27 cellular contexts compared by ENCODE assay signal in the genomic region with DNA sequence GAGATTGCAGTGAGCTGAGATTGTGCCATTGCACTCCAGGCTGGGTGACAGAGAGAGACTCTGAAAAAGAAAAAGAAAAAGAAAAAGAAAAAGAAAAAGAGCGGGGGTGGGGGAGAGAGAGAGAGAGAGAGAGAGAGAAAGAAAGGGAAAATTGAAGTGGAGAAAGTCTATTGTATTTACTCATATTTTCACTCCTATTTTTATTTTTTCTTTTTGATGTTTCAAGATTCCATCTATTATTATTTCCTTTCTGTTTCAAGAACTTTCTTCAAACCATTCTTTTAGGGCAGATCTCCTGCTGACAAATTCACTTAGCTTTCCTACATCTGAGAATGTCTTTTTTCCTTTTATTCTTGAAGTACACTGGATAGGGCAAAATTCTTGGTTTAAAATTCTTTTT.
"Had no signal": no experiment of that assay in that cellular context is flagged by ENCODE, and none has a peak within 500 bp of the region (broad histone marks: within the 10 kb centered on the region; RNA-seq: fewer than 3 reads in every experiment).

No MANE protein-coding gene starts in this region.

- H3K4me1 Mint-ChIP-seq: endodermal cell had no signal

- H3K4me1 ChIP-seq: colonic mucosa, esophagus squamous epithelium, foreskin keratinocyte, gastrocnemius medialis had no signal

- H3K27me3 Mint-ChIP-seq: dendritic cell treated with granulocyte-macrophage colony-stimulating factor and Interleukin-4, amounts not matched to agents 40 ng/mL and 50 ng/mL, for 4 days; effector memory CD8-positive, alpha-beta T cell had no signal

- H3K9me3 Mint-ChIP-seq: effector memory CD8-positive, alpha-beta T cell had no signal

- H3K4me3 ChIP-seq: colonic mucosa, coronary artery, dorsolateral prefrontal cortex, esophagus muscularis mucosa, esophagus squamous epithelium, gastrocnemius medialis, gastroesophageal sphincter, heart left ventricle, heart right ventricle had no signal

- H3K36me3 ChIP-seq: colonic mucosa, esophagus squamous epithelium, gastroesophageal sphincter had no signal

- H3K27ac Mint-ChIP-seq: dendritic cell treated with granulocyte-macrophage colony-stimulating factor and Interleukin-4, amounts not matched to agents 40 ng/mL and 50 ng/mL, for 4 days; endodermal cell had no signal

- DNase-seq: colonic mucosa; cortex of kidney; dermis blood vessel endothelial cell; dorsolateral prefrontal cortex; effector CD4-positive, alpha-beta T cell; effector CD8-positive, alpha-beta T cell; effector memory CD4-positive, alpha-beta T cell; effector memory CD8-positive, alpha-beta T cell; endodermal cell; erythroblast; esophagus squamous epithelium; foreskin fibroblast; foreskin keratinocyte; foreskin melanocyte; gastrocnemius medialis; glutamatergic neuron; head of caudate nucleus; heart left ventricle; heart right ventricle had no signal

- FAIRE-seq: endometrium, endothelial cell of umbilical vein had no signal

- H3K9me3 ChIP-seq: colonic mucosa, esophagus muscularis mucosa, esophagus squamous epithelium, gastrocnemius medialis, gastroesophageal sphincter, heart left ventricle, heart right ventricle had no signal

- H3K27ac ChIP-seq: colonic mucosa, coronary artery, dorsolateral prefrontal cortex, epithelial cell of prostate, esophagus muscularis mucosa, esophagus squamous epithelium, foreskin keratinocyte, gastrocnemius medialis, gastroesophageal sphincter, heart left ventricle, heart right ventricle had no signal

- ATAC-seq: effector memory CD8-positive, alpha-beta T cell; esophagus mucosa; foreskin keratinocyte; gastrocnemius medialis; gastroesophageal sphincter; heart left ventricle; heart right ventricle had no signal

- H3K4me3 Mint-ChIP-seq: dendritic cell treated with granulocyte-macrophage colony-stimulating factor and Interleukin-4, amounts not matched to agents 40 ng/mL and 50 ng/mL, for 4 days; effector memory CD8-positive, alpha-beta T cell; endodermal cell had no signal
